ENCODE assay signal across 1 cellular context in genomic region chr11:112265659-112266409, GRCh38.
TF ChIP-seq lines count a peak whose summit lies in the region.

No MANE protein-coding gene starts in this region.

TF ChIP-seq in IMR-90, 13 proteins besides CTCF, POLR2A, EP300 and RAD21:
- TF ChIP-seq CEBPB (IDR thresholded peaks at IDR 0.05; ENCODE audit: low read depth, low read length) (no peak), MAFK (IDR thresholded peaks at IDR 0.05; ENCODE audit: low read depth, low read length) (no peak), MAZ (IDR thresholded peaks at IDR 0.05; ENCODE audit: borderline replicate concordance, low read depth, low read length) (no peak), NFE2L2 (IDR thresholded peaks at IDR 0.05; ENCODE audit: low read depth, low read length) (no peak)
